ENCODE assay signal across 8 cellular contexts in genomic region chr1:168321945-168322344, GRCh38. TPM values are rescaled to one million over a fixed set of nuclear protein-coding genes. Genes with fewer than 3 reads are reported as not detected.
DNase-seq lines count a peak whose midpoint lies in the region; ATAC-seq, FAIRE-seq and TF ChIP-seq lines count a peak whose summit lies in the region.

No MANE protein-coding gene starts in this region.

- TF ChIP-seq RAD21 in SK-N-SH (IDR thresholded peaks at IDR 0.05; ENCODE audit: low read length): peak; percentile 47

- no peaks in the 10 kb centered on the region for H3K79me2 ChIP-seq in SK-N-SH (ENCODE audit: insufficient read depth)

- DNase-seq in D721Med (ENCODE audit: insufficient read length, low spot score): no peak
- no peak for DNase-seq in SK-N-SH
- peak; percentile 40 for DNase-seq in iris pigment epithelial cell (ENCODE audit: low read depth)
- no peak for DNase-seq in GM03348 (ENCODE audit: low spot score)
- DNase-seq in mucosa of gallbladder (ENCODE audit: low spot score): no peak
- DNase-seq in effector memory CD4-positive, alpha-beta T cell: no peak

- H3K4me1 ChIP-seq in SK-N-SH (ENCODE audit: control insufficient read depth in 1 of 2, insufficient read depth in 2 of 2, low read depth in 1 of 2, low read length in 1 of 2): peaks cover 0 to 8% of the 10 kb centered on the region in 2 experiments; a peak in 1 of 4 replicates
- H3K4me1 ChIP-seq in effector memory CD4-positive, alpha-beta T cell (ENCODE audit: control insufficient read depth, insufficient read depth, low read length, poor library complexity, severe bottlenecking): no peaks in the 10 kb centered on the region

- H3K27me3 ChIP-seq in SK-N-SH (ENCODE audit: insufficient read depth): no peaks in the 10 kb centered on the region
- no peaks in the 10 kb centered on the region for H3K27me3 ChIP-seq in effector memory CD4-positive, alpha-beta T cell (replicated peaks; ENCODE audit: control insufficient read depth, insufficient read depth, low read length, poor library complexity, severe bottlenecking)

- no peak overlapping the region for H3K4me2 ChIP-seq in SK-N-SH

- TF ChIP-seq CTCF in D721Med (IDR thresholded peaks at IDR 0.05; ENCODE audit: insufficient read depth, missing control alignments) (peak; percentile 41), SK-N-SH (IDR thresholded peaks at IDR 0.05) (peak; percentile 57)

- no peak for TF ChIP-seq EP300 in SK-N-SH (IDR thresholded peaks at IDR 0.05; ENCODE audit: borderline replicate concordance in 1 of 2, low read depth in 1 of 2, low read length in 1 of 2)

- H3F3A ChIP-seq in SK-N-SH (replicated peaks; ENCODE audit: insufficient read depth): peaks cover 11% of the 10 kb centered on the region

- no peaks in the 10 kb centered on the region for H4K20me1 ChIP-seq in SK-N-SH (ENCODE audit: insufficient read depth)

- no peaks in the 10 kb centered on the region for H3K9me2 ChIP-seq in SK-N-SH

- no peaks in the 10 kb centered on the region for H3K9me3 ChIP-seq in SK-N-SH
- no peaks in the 10 kb centered on the region for H3K9me3 ChIP-seq in effector memory CD4-positive, alpha-beta T cell (ENCODE audit: control insufficient read depth, low read length)

- POLR2A ChIA-PET in SK-N-SH (lab: Yijun Ruan, JAX): no interaction called here

- peaks cover 0 to 3% of the 10 kb centered on the region in 2 experiments for H3K36me3 ChIP-seq in SK-N-SH (replicated peaks in 1 of 2; ENCODE audit: control insufficient read depth in 1 of 2, insufficient read depth in 2 of 2, low read length in 1 of 2)
- H3K36me3 ChIP-seq in effector memory CD4-positive, alpha-beta T cell (ENCODE audit: control insufficient read depth, insufficient read depth, low read length): no peaks in the 10 kb centered on the region

- H3K9ac ChIP-seq in SK-N-SH: no peak overlapping the region

- CTCF ChIA-PET in SK-N-SH (lab: Yijun Ruan, JAX): interaction anchor here (0.7 to 1.6 kb wide), 2 partner anchors 21 to 69 kb away, joined by 3 to 5 read pairs; no protein-coding TSS in a partner anchor

- no peak overlapping the region; a peak in 1 of 4 replicates for H3K27ac ChIP-seq in SK-N-SH (ENCODE audit: low read depth in 2 of 2, low read length in 1 of 2)
- H3K27ac ChIP-seq in effector memory CD4-positive, alpha-beta T cell (ENCODE audit: insufficient read depth, low read length, poor library complexity, severe bottlenecking): no peak overlapping the region

- no peak overlapping the region for H2AFZ ChIP-seq in SK-N-SH (ENCODE audit: low read depth)

- peak; percentile 43 for ATAC-seq in HG03342 (IDR thresholded peaks at IDR 0.05; ENCODE audit: unreplicated experiment)
- no peak for ATAC-seq in HG03095 (IDR thresholded peaks at IDR 0.05; ENCODE audit: unreplicated experiment)

- no peak overlapping the region for H3K4me3 ChIP-seq in SK-N-SH (ENCODE audit: low read depth in 2 of 2, low read length in 1 of 2)
- no peak overlapping the region for H3K4me3 ChIP-seq in effector memory CD4-positive, alpha-beta T cell (ENCODE audit: insufficient read depth, low read depth, low read length, poor library complexity, severe bottlenecking)

- 42% methylated on average over 1 of the region's 1 CpG for WGBS in SK-N-SH (ENCODE audit: low lambda C conversion rate)

- FAIRE-seq in D721Med (lab: Jason Lieb, UNC): peak; percentile 32

TF ChIP-seq in SK-N-SH, 30 proteins besides CTCF, POLR2A, EP300 and RAD21 (continues in another document):
- TF ChIP-seq CHD2 (IDR thresholded peaks at IDR 0.05; ENCODE audit: low read length, partially characterized antibody) (no peak), MAX (IDR thresholded peaks at IDR 0.05; ENCODE audit: low read depth) (no peak), ZBTB33 (IDR thresholded peaks at IDR 0.05; ENCODE audit: borderline replicate concordance, low read depth) (no peak), GABPA (IDR thresholded peaks at IDR 0.05; ENCODE audit: low read depth) (no peak), REST (IDR thresholded peaks at IDR 0.05; ENCODE audit: low read depth, low read length) (no peak), JUND (IDR thresholded peaks at IDR 0.05) (no peak), TCF12 (IDR thresholded peaks at IDR 0.05) (no peak), GATA2 (CRISPR knock-in tag; IDR thresholded peaks at IDR 0.05) (no peak), TAF1 (IDR thresholded peaks at IDR 0.05; ENCODE audit: borderline replicate concordance, low read depth, low read length) (no peak), MEF2A (IDR thresholded peaks at IDR 0.05; ENCODE audit: borderline replicate concordance, low read depth) (no peak), IRF3 (IDR thresholded peaks at IDR 0.05; ENCODE audit: low read depth, low read length) (no peak), USF2 (IDR thresholded peaks at IDR 0.05; ENCODE audit: borderline replicate concordance, low read depth, low read length) (no peak), SMC3 (IDR thresholded peaks at IDR 0.05; ENCODE audit: low read depth, low read length) (no peak), NFIC (IDR thresholded peaks at IDR 0.05; ENCODE audit: borderline replicate concordance) (no peak), FOXJ3 (CRISPR knock-in tag; IDR thresholded peaks at IDR 0.05) (no peak), MXI1 (IDR thresholded peaks at IDR 0.05; ENCODE audit: low read depth, low read length) (no peak), USF1 (IDR thresholded peaks at IDR 0.05; ENCODE audit: borderline replicate concordance, low read depth) (no peak)

RNA-seq across cellular contexts. Expression of gene TBX19, which starts 41.3 kb away (rescaled TPM):
- polyA plus RNA-seq in SK-N-SH (2012; rRNA removed): 2.7 and 3.5 TPM in 2 replicates
- 1.6 and 1.7 TPM in 2 replicates for polyA plus RNA-seq in SK-N-SH (2012; cell fraction: cytosol; rRNA removed)
- 8.1 and 13.1 TPM in 2 replicates for polyA plus RNA-seq in SK-N-SH (2012; cell fraction: nucleus; rRNA removed)
- 3.4 TPM for total RNA-seq in mucosa of gallbladder
